ENCODE assay signal across 1 cellular context in genomic region chr2:28360742-28361293, GRCh38.
TF ChIP-seq lines count a peak whose summit lies in the region.

No MANE protein-coding gene starts in this region.

TF ChIP-seq in SK-N-SH, 30 proteins besides CTCF, POLR2A, EP300 and RAD21 (continued from another document):
- TF ChIP-seq ZBTB33 (IDR thresholded peaks at IDR 0.05; ENCODE audit: borderline replicate concordance, low read depth) (no peak), TEAD4 (IDR thresholded peaks at IDR 0.05; ENCODE audit: borderline replicate concordance, insufficient read depth) (no peak), POLR2AphosphoS5 (IDR thresholded peaks at IDR 0.05; ENCODE audit: low read depth, low read length) (no peak), NFIC (IDR thresholded peaks at IDR 0.05; ENCODE audit: borderline replicate concordance) (peak; percentile 31; the same call in 1 of the 2 replicates)
